Comparison of ENCODE assay signal across 20 cellular contexts in genomic region chr19:46995492-46995891, GRCh38. TPM values are rescaled to one million over a fixed set of nuclear protein-coding genes. Genes with fewer than 3 reads are reported as not detected.
"Had no signal": no experiment of that assay in that cellular context is flagged by ENCODE, and none has a peak within 500 bp of the region (broad histone marks: within the 10 kb centered on the region; RNA-seq: fewer than 3 reads in every experiment).

No MANE protein-coding gene starts in this region.

- H3K4me3 ChIP-seq: esophagus muscularis mucosa, gastrocnemius medialis, suprapubic skin, thyroid gland had no signal

- H3K9me3 ChIP-seq: esophagus muscularis mucosa, gastrocnemius medialis, neutrophil, suprapubic skin, thyroid gland had no signal

- ATAC-seq: gastrocnemius medialis; naive thymus-derived CD4-positive, alpha-beta T cell; right cardiac atrium; stimulated activated naive CD8-positive, alpha-beta T cell treated with anti-CD3 and anti-CD28 coated beads, Interleukin-15, Interleukin-2, amounts not matched to agents 100 U/mL and 50 U/mL, for 24 hours had no signal

- H3K27me3 ChIP-seq: esophagus muscularis mucosa, gastrocnemius medialis, neutrophil, suprapubic skin, thyroid gland had no signal

- H3K27ac ChIP-seq: epithelial cell of prostate, esophagus muscularis mucosa, gastrocnemius medialis, neutrophil, suprapubic skin, thyroid gland had no signal

- DNase-seq: effector memory CD4-positive, alpha-beta T cell; gastrocnemius medialis; immature natural killer cell; naive thymus-derived CD4-positive, alpha-beta T cell; nephron progenitor cell; posterior cingulate gyrus; small intestine; stimulated activated CD4-positive, alpha-beta T cell treated with anti-CD3 and anti-CD28 coated beads, Interleukin-12 subunit alpha, Interleukin-12 subunit beta, amount 100 ng/mL, for 4 hours; stimulated activated naive CD8-positive, alpha-beta T cell treated with anti-CD3 and anti-CD28 coated beads, Interleukin-15, Interleukin-2, amounts not matched to agents 100 U/mL and 50 U/mL, for 24 hours; thyroid gland had no signal

- FAIRE-seq: keratinocyte, small intestine, urothelium cell line had no signal

RNA-seq across cellular contexts. Expression of gene NPAS1, which starts 24.1 kb away (rescaled TPM):
- total RNA-seq: liver, lung microvascular endothelial cell, mesenteric fat pad had no signal
- polyA plus RNA-seq: immature natural killer cell had no signal
